Comparison of ENCODE assay signal across 8 cellular contexts in the genomic region with DNA sequence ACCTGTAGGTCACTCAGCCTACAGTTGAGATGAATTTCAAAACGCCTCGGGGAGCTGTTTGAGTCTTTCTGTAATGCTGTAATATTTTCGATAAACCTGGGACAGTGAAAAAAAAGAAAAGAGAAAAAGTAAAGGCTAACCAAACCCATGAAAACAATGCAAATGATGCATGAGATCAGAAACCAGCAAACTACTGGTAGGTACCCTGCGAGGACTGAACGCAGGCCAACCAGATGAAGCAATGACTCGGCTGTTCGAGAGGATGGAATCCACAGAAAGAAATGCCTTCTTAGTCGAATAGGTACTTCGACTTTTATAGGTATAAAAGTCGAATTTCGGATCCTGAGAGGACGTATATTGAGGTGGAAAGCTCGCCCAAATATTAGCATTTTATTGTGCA. TPM values are rescaled to one million over a fixed set of nuclear protein-coding genes. Genes with fewer than 3 reads are reported as not detected.
DNase-seq lines count a peak whose midpoint lies in the region; ATAC-seq and TF ChIP-seq lines count a peak whose summit lies in the region.

No MANE protein-coding gene starts in this region.

- H3K4me3 ChIP-seq in SJSA1 (peak overlapping the region; percentile 85), epithelial cell of proximal tubule (ENCODE audit: low read depth, low read length) (peak overlapping the region; percentile 98), neural cell (ENCODE audit: low read length) (peak overlapping the region; percentile 90), lower leg skin (ENCODE audit: low read depth, poor library complexity, severe bottlenecking) (no peak overlapping the region)

- H3K36me3 ChIP-seq in SJSA1, result peaks cover 29% of the 10 kb centered on the region
- no peaks in the 10 kb centered on the region for H3K36me3 ChIP-seq in neural cell (ENCODE audit: insufficient read depth, low read length)

- H3K27ac ChIP-seq in SJSA1, result peak overlapping the region; percentile 86
- no peak overlapping the region for H3K27ac ChIP-seq in neural cell (ENCODE audit: low read length)

- H3K9me3 Mint-ChIP-seq in activated T-cell treated with anti-CD3 and anti-CD28 coated beads, Interleukin-2, amount 50 U/mL, for 4 hours, result no peaks in the 10 kb centered on the region

- H3K4me1 ChIP-seq in SJSA1 (replicated peaks), result peaks cover 10% of the 10 kb centered on the region

- TF ChIP-seq POLR2A in lower leg skin (IDR thresholded peaks at IDR 0.05), result no peak

- H3F3A ChIP-seq in neural cell (ENCODE audit: insufficient read depth, low read length, poor library complexity, severe bottlenecking), result no peaks in the 10 kb centered on the region

- peaks cover 22% of the 10 kb centered on the region for H3K79me2 ChIP-seq in neural cell (replicated peaks; ENCODE audit: insufficient read depth, low read length)

- H3K9me3 ChIP-seq in SJSA1 (replicated peaks), result no peaks in the 10 kb centered on the region
- no peaks in the 10 kb centered on the region for H3K9me3 ChIP-seq in neural cell (ENCODE audit: low read length)

- TF ChIP-seq CTCF in epithelial cell of proximal tubule (conservative IDR thresholded peaks at IDR 0.05; ENCODE audit: low read depth, low read length) (no peak), neural cell (IDR thresholded peaks at IDR 0.05; ENCODE audit: poor library complexity, severe bottlenecking) (no peak), lower leg skin (IDR thresholded peaks at IDR 0.05) (no peak)

- 19 to 20% methylated on average over 13 of the region's 13 CpGs for WGBS in lower leg skin, 2 donors

- H2AFZ ChIP-seq in neural cell (ENCODE audit: low read depth, low read length), result peak overlapping the region; percentile 58

- H4K20me1 ChIP-seq in neural cell (ENCODE audit: insufficient read depth), result no peaks in the 10 kb centered on the region

- H3K27me3 ChIP-seq in SJSA1 (replicated peaks), result no peaks in the 10 kb centered on the region
- no peaks in the 10 kb centered on the region for H3K27me3 ChIP-seq in neural cell (ENCODE audit: insufficient read depth, low read depth, low read length)

- H3K36me3 Mint-ChIP-seq in activated T-cell treated with anti-CD3 and anti-CD28 coated beads, Interleukin-2, amount 50 U/mL, for 4 hours (ENCODE audit: insufficient read depth), result no peaks in the 10 kb centered on the region

- H3K9me2 ChIP-seq in neural cell (ENCODE audit: insufficient read depth, low read length), result no peaks in the 10 kb centered on the region

- H3K4me2 ChIP-seq in neural cell (ENCODE audit: low read length), result peak overlapping the region; percentile 52

- no peaks in the 10 kb centered on the region for H3K27me3 Mint-ChIP-seq in activated T-cell treated with anti-CD3 and anti-CD28 coated beads, Interleukin-2, amount 50 U/mL, for 4 hours (ENCODE audit: low read depth)

- peak overlapping the region; percentile 96 for H3K4me3 Mint-ChIP-seq in activated T-cell treated with anti-CD3 and anti-CD28 coated beads, Interleukin-2, amount 50 U/mL, for 4 hours

- H3K9ac ChIP-seq in neural cell (ENCODE audit: low read length), result peak overlapping the region; percentile 45

- no peak for TF ChIP-seq EP300 in neural cell (conservative IDR thresholded peaks at IDR 0.05; ENCODE audit: poor library complexity, severe bottlenecking)

- DNase-seq in activated T-cell treated with anti-CD3 and anti-CD28 coated beads, Interleukin-2, amount 50 U/mL, for 4 hours, result no peak
- no peak for DNase-seq in activated T-cell treated with anti-CD3 and anti-CD28 coated beads, Interleukin-2, amount 50 U/mL, for 1 hour
- DNase-seq in SJSA1 (ENCODE audit: low read depth in 1 of 2, low spot score in 2 of 2) (peak in 1 of 2 experiments; percentile 7), epithelial cell of proximal tubule (ENCODE audit: low read depth) (no peak), lower leg skin (ENCODE audit: low spot score in 2 of 2) (no peak), SW 1271 (lab: John Stamatoyannopoulos, UW) (no peak)

- peak; percentile 27 to 36 for ATAC-seq in activated T-cell treated with anti-CD3 and anti-CD28 coated beads, Interleukin-2, amount 50 U/mL, for 4 hours
- ATAC-seq in HG03175 (IDR thresholded peaks at IDR 0.05; ENCODE audit: unreplicated experiment), result no peak

- intact Hi-C loops in lower leg skin (cut with DNase I; ENCODE audit: low total_unique reads), result no loop called here

- H3K4me1 Mint-ChIP-seq in activated T-cell treated with anti-CD3 and anti-CD28 coated beads, Interleukin-2, amount 50 U/mL, for 4 hours (ENCODE audit: low read depth), result peaks cover 26% of the 10 kb centered on the region

- no peak for TF ChIP-seq RAD21 in neural cell (conservative IDR thresholded peaks at IDR 0.05)

TF ChIP-seq in neural cell, 6 proteins besides CTCF, POLR2A, EP300 and RAD21:
- TF ChIP-seq EZH2 (IDR thresholded peaks at IDR 0.05; ENCODE audit: borderline replicate concordance, insufficient read depth, low read length, poor library complexity, severe bottlenecking) (no peak), TAF1 (IDR thresholded peaks at IDR 0.05; ENCODE audit: low read depth) (no peak), MXI1 (conservative IDR thresholded peaks at IDR 0.05; ENCODE audit: poor library complexity, severe bottlenecking) (no peak), SMC3 (conservative IDR thresholded peaks at IDR 0.05; ENCODE audit: poor library complexity) (no peak), POLR2AphosphoS5 (IDR thresholded peaks at IDR 0.05) (no peak), REST (IDR thresholded peaks at IDR 0.05; ENCODE audit: borderline replicate concordance) (no peak)
TF ChIP-seq in neural cell: peak in this region for 0.

RNA-seq across cellular contexts. Expression of gene ATAD5, which starts 0.5 kb away (rescaled TPM):
- 10 to 100 TPM; 20.1 to 23.3 (median 20.6) TPM for total RNA-seq in activated T-cell treated with anti-CD3 and anti-CD28 coated beads, Interleukin-2, amount 50 U/mL, for 4 hours
- 7.7 and 11.6 TPM in 2 replicates for total RNA-seq in SJSA1 (2014; rRNA removed; shearing (Covaris generic))
- 7.5 and 8.4 TPM in 2 replicates for total RNA-seq in epithelial cell of proximal tubule
- 5.3 and 6.3 TPM in 2 replicates for polyA plus RNA-seq in neural cell
- polyA minus RNA-seq in neural cell, result 10.5 and 11.0 TPM in 2 replicates
- 1 to 10 TPM in 3 of 4 donors, under 1 TPM in 1; 0.93 to 1.5 (median 1.4) TPM for total RNA-seq in lower leg skin

RNA-seq across cellular contexts. Expression of gene CRLF3, which starts 6.8 kb away (rescaled TPM):
- 10 to 100 TPM; 45.2 to 46.9 (median 45.6) TPM for total RNA-seq in activated T-cell treated with anti-CD3 and anti-CD28 coated beads, Interleukin-2, amount 50 U/mL, for 4 hours
- 25.8 and 28.0 TPM in 2 replicates for total RNA-seq in SJSA1 (2014; rRNA removed; shearing (Covaris generic))
- total RNA-seq in epithelial cell of proximal tubule, result 13.8 and 19.6 TPM in 2 replicates
- polyA plus RNA-seq in neural cell, result 6.7 and 8.3 TPM in 2 replicates
- polyA minus RNA-seq in neural cell, result 7.1 and 8.8 TPM in 2 replicates
- 10 to 100 TPM; 16.8 to 22.5 (median 18.9) TPM for total RNA-seq in lower leg skin
